8 cellular contexts compared by ENCODE assay signal in the genomic region with DNA sequence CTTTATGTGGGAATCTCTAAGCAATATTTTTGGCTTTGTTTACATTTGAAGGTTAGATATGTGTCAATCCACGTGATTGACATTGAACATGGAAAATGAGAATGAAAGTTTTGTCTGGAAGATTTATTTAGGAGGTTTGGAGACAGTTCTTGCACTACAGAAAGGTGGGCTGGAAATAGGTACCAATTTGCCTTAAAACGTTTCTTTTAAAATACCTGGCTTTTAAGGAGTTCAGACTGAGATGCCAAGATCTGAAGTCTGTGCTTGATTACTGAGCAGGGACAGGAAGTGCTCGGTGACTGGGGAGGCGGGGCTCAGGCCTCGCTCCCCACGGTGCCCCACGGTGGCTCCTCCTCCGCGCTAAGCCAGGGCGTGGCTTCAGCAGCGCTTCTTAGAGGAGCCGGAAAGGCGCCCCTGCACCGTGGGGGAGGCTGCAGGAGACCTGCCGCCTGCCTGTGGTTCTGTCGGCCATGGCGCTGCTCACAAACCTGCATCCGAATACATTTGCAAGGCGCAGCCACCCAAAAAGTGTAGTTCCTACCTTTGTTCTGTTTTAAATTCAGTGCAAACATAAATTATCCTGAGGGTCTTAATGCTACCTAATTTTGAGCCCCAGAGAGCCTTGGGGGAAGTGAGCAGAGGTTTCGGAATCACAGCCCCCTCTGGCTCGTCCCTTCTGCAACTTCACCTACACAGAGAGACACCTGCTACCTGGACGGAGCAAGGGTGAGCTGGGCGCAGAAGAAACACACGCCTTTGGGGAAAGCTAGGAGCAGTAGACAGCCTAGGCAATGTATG. TPM values are rescaled to one million over a fixed set of nuclear protein-coding genes. Genes with fewer than 3 reads are reported as not detected.
DNase-seq lines count a peak whose midpoint lies in the region; ATAC-seq, FAIRE-seq and TF ChIP-seq lines count a peak whose summit lies in the region.

No MANE protein-coding gene starts in this region.

- no peaks in the 10 kb centered on the region for H4K20me1 ChIP-seq in H9 (ENCODE audit: control insufficient read depth, insufficient read depth, insufficient read length)

- H3K4me3 Mint-ChIP-seq in H9: peak overlapping the region; percentile 61 to 70

- no peak overlapping the region for H3K27ac ChIP-seq in H9 (ENCODE audit: insufficient read length, low read depth, low read length)
- H3K27ac ChIP-seq in pancreas: peak overlapping the region; percentile 23 to 74 (median 68)
- H3K27ac ChIP-seq in tibial artery: peak overlapping the region; percentile 73 to 85

- H3K79me2 ChIP-seq in H9 (ENCODE audit: insufficient read depth, low read length): no peaks in the 10 kb centered on the region

- DNase-seq in EL (peak; percentile 91), H9 (peak; percentile 92), NAMALWA (ENCODE audit: low spot score) (peak; percentile 96), Right ventricle myocardium superior (peak; percentile 95), pancreas (peak; percentile 88 to 95 (median 90)), tibial artery (peak; percentile 88 to 94)
- peak; percentile 93 to 96 for DNase-seq in activated naive CD4-positive, alpha-beta T cell treated with anti-CD3 and anti-CD28 coated beads, Interleukin-2, amount 50 U/mL, for 72 hours (ENCODE audit: low spot score in 2 of 2)

- no peak overlapping the region for H2BK12ac ChIP-seq in H9 (ENCODE audit: insufficient read length, low read depth, low read length)

- H2AFZ ChIP-seq in H9 (ENCODE audit: low read length): no peak overlapping the region

- H2BK20ac ChIP-seq in H9 (ENCODE audit: low read depth, low read length, poor library complexity, severe bottlenecking): no peak overlapping the region

- H2BK120ac ChIP-seq in H9 (ENCODE audit: low read depth, low read length, poor library complexity, severe bottlenecking): no peak overlapping the region

- no peak overlapping the region for H3K9ac ChIP-seq in H9 (ENCODE audit: extremely low read depth, insufficient read length, low read length)

- H3T11ph ChIP-seq in H9 (ENCODE audit: low read length): no peak overlapping the region

- H4K8ac ChIP-seq in H9 (replicated peaks; ENCODE audit: insufficient read length, low read depth, low read length): no peak overlapping the region

- H3K18ac ChIP-seq in H9 (ENCODE audit: insufficient read length, low read depth, low read length): no peak overlapping the region

- peak; percentile 88 for ATAC-seq in SK-N-SH treated with all-trans-retinoic acid at 6 μM for 48 hours
- ATAC-seq in activated naive CD4-positive, alpha-beta T cell treated with anti-CD3 and anti-CD28 coated beads, Interleukin-2, amount 50 U/mL, for 72 hours: peak; percentile 47 to 56
- peak; percentile 84 for ATAC-seq in Right ventricle myocardium superior (ENCODE audit: poor library complexity)
- peak; percentile 85 to 91 (median 87) for ATAC-seq in pancreas

- no peaks in the 10 kb centered on the region for H3K9me3 Mint-ChIP-seq in H9
- no peaks in the 10 kb centered on the region for H3K9me3 Mint-ChIP-seq in activated naive CD4-positive, alpha-beta T cell treated with anti-CD3 and anti-CD28 coated beads, Interleukin-2, amount 50 U/mL, for 72 hours

- peak overlapping the region; percentile 84 to 95 (median 84); a peak in 6 of 7 replicates for H3K27ac Mint-ChIP-seq in H9
- H3K27ac Mint-ChIP-seq in activated naive CD4-positive, alpha-beta T cell treated with anti-CD3 and anti-CD28 coated beads, Interleukin-2, amount 50 U/mL, for 72 hours: peak overlapping the region; percentile 97 to 98

- no peak overlapping the region for H4K5ac ChIP-seq in H9 (ENCODE audit: insufficient read length, low read depth, low read length)

- intact Hi-C loops in Right ventricle myocardium superior (cut with DNase I): loop anchor here (5.0 to 10.0 kb wide), 3 partner anchors 158 to 358 kb away; a partner anchor contains a TSS
- intact Hi-C loops in pancreas (cut with DNase I): loop anchor here in 1 of 3 donors (10.0 kb wide), 2 partner anchors 180 to 350 kb away; no protein-coding TSS in a partner anchor
- intact Hi-C loops in tibial artery (cut with DNase I; ENCODE audit: low total_unique reads): loop anchor here (2.0 to 10.0 kb wide), 4 partner anchors 47 to 173 kb away; a partner anchor contains a TSS

- peaks cover 2% of the 10 kb centered on the region; the same call in 1 of the 2 replicates for H3K4me1 ChIP-seq in H9 (ENCODE audit: insufficient read depth, low read length)
- peaks cover 4 to 8% (median 6%) of the 10 kb centered on the region in 3 donors for H3K4me1 ChIP-seq in pancreas
- peaks cover 0 to 33% (median 32%) of the 10 kb centered on the region in 4 donors for H3K4me1 ChIP-seq in tibial artery

- no peak overlapping the region for H3K23ac ChIP-seq in H9 (ENCODE audit: insufficient read length, low read depth, low read length)

- peaks cover 39 to 54% of the 10 kb centered on the region in 2 experiments for H3K4me1 Mint-ChIP-seq in H9

- FAIRE-seq in pancreas (lab: Jason Lieb, UNC): no peak

- H3K4me3 ChIP-seq in pancreas (peak overlapping the region in 3 of 4 donors; percentile 5 to 53 (median 50)), tibial artery (peak overlapping the region; percentile 40 to 46)

- H3K79me1 ChIP-seq in H9 (ENCODE audit: insufficient read depth, low read depth, low read length, poor library complexity, severe bottlenecking): no peaks in the 10 kb centered on the region

- no CpG with 5 or more reads among the region's 24 CpGs for WGBS in H9 (ENCODE audit: extremely low coverage, insufficient read length, low lambda C conversion rate)
- 7% methylated on average over 24 of the region's 24 CpGs for WGBS in pancreas, 2 donors

- no peaks in the 10 kb centered on the region for H3K9me3 ChIP-seq in H9 (ENCODE audit: control insufficient read depth, low read depth, low read length)
- no peaks in the 10 kb centered on the region for H3K9me3 ChIP-seq in pancreas
- no peaks in the 10 kb centered on the region for H3K9me3 ChIP-seq in tibial artery

- H3K27me3 Mint-ChIP-seq in H9 (ENCODE audit: low read depth): no peaks in the 10 kb centered on the region

- no peak overlapping the region for H2BK15ac ChIP-seq in H9 (ENCODE audit: low read depth, low read length)

- H3K23me2 ChIP-seq in H9 (ENCODE audit: insufficient read length, low read depth, low read length, poor library complexity, severe bottlenecking): no peaks in the 10 kb centered on the region

- H2BK5ac ChIP-seq in H9 (ENCODE audit: insufficient read length, low read length): no peak overlapping the region

- no peak overlapping the region for H3K56ac ChIP-seq in H9 (ENCODE audit: insufficient read length, low read depth, low read length)

- no peak overlapping the region for H4K91ac ChIP-seq in H9 (ENCODE audit: insufficient read length, low read depth, low read length)

- TF ChIP-seq CTCF in H9 (conservative IDR thresholded peaks at IDR 0.05) (no peak; the same call in 1 of the 3 replicates), pancreas (IDR thresholded peaks at IDR 0.05) (no peak), tibial artery (IDR thresholded peaks at IDR 0.05) (no peak)

- H3K4me2 ChIP-seq in H9 (ENCODE audit: insufficient read depth, insufficient read length, low read length): peak overlapping the region; percentile 14

- no peak overlapping the region for H3K14ac ChIP-seq in H9 (ENCODE audit: insufficient read depth, low read length)

- H2AK5ac ChIP-seq in H9 (ENCODE audit: insufficient read length, low read length): no peak overlapping the region

- H3K36me3 ChIP-seq in pancreas (peaks cover 0 to 21% (median 0%) of the 10 kb centered on the region in 3 donors), tibial artery (peaks cover 12 to 37% (median 14%) of the 10 kb centered on the region in 3 donors)

- H3K36me3 Mint-ChIP-seq in H9 (ENCODE audit: insufficient read depth in 1 of 3, low read depth in 3 of 3): peaks cover 4 to 6% (median 4%) of the 10 kb centered on the region in 3 experiments; a peak in 5 of 7 replicates
- peaks cover 16 to 17% of the 10 kb centered on the region in 2 donors for H3K36me3 Mint-ChIP-seq in activated naive CD4-positive, alpha-beta T cell treated with anti-CD3 and anti-CD28 coated beads, Interleukin-2, amount 50 U/mL, for 72 hours

- H3K27me3 ChIP-seq in H9 (ENCODE audit: insufficient read depth, low read length) (no peaks in the 10 kb centered on the region), pancreas (no peaks in the 10 kb centered on the region), tibial artery (no peaks in the 10 kb centered on the region)

- no peak overlapping the region for H3K4ac ChIP-seq in H9 (ENCODE audit: low read depth, low read length)

TF ChIP-seq in SK-N-SH treated with all-trans-retinoic acid at 6 μM for 48 hours, 23 proteins besides CTCF, POLR2A, EP300 and RAD21:
- no peak for TF ChIP-seq RARB (CRISPR knock-in tag; IDR thresholded peaks at IDR 0.05)
- no peak for TF ChIP-seq ZFP30 (CRISPR knock-in tag; IDR thresholded peaks at IDR 0.05)
- no peak for TF ChIP-seq TCF4 (CRISPR knock-in tag; IDR thresholded peaks at IDR 0.05; ENCODE audit: borderline replicate concordance)
- TF ChIP-seq ESRRG (CRISPR knock-in tag; IDR thresholded peaks at IDR 0.05): no peak
- no peak for TF ChIP-seq ISL1 (CRISPR knock-in tag; IDR thresholded peaks at IDR 0.05)
- TF ChIP-seq SNAI2 (CRISPR knock-in tag; IDR thresholded peaks at IDR 0.05): no peak

RNA-seq across cellular contexts. Expression of a gene that starts 49.2 kb away (rescaled TPM):
- total RNA-seq in H9 (2021) (17.3 and 20.9 TPM in 2 replicates), Right ventricle myocardium superior (10.4 TPM), pancreas (10 to 100 TPM in 5 of 6 donors, 1 to 10 TPM in 1; 9.7 to 20.2 (median 13.1) TPM)
- 10 to 100 TPM; 50.7 to 58.5 TPM for total RNA-seq in activated naive CD4-positive, alpha-beta T cell treated with anti-CD3 and anti-CD28 coated beads, Interleukin-2, amount 50 U/mL, for 72 hours
- 10 to 100 TPM; 38.8 to 54.8 TPM for polyA plus RNA-seq in pancreas

RNA-seq across cellular contexts. Expression of a gene that starts 49.3 kb away (rescaled TPM):
- total RNA-seq in H9 (2021) (37.5 and 43.6 TPM in 2 replicates), Right ventricle myocardium superior (31.4 TPM), pancreas (10 to 100 TPM; 16.3 to 22.4 (median 17.2) TPM)
- total RNA-seq in activated naive CD4-positive, alpha-beta T cell treated with anti-CD3 and anti-CD28 coated beads, Interleukin-2, amount 50 U/mL, for 72 hours: 10 to 100 TPM; 43.9 to 58.4 TPM
- polyA plus RNA-seq in pancreas: 10 to 100 TPM; 24.2 to 38.6 TPM
